Comparison of ENCODE assay signal across 1 cellular context in genomic region chr1:61053712-61054608, GRCh38.
TF ChIP-seq lines count a peak whose summit lies in the region.

No MANE protein-coding gene starts in this region.

TF ChIP-seq in HepG2, 621 proteins besides CTCF, POLR2A, EP300 and RAD21 (continued from another document and continues in another):
- no peak for TF ChIP-seq ZNF138 (CRISPR knock-in tag; IDR thresholded peaks at IDR 0.05; ENCODE audit: low read depth)
- peak; percentile 50 for TF ChIP-seq RBM39 (IDR thresholded peaks at IDR 0.05; ENCODE audit: low read depth, low read length, poor library complexity, severe bottlenecking)
- TF ChIP-seq SOX6 (IDR thresholded peaks at IDR 0.05) = no peak
- TF ChIP-seq SOX6 (CRISPR knock-in tag; IDR thresholded peaks at IDR 0.05) = peak; percentile 64
- TF ChIP-seq BORCS8-MEF2B (CRISPR knock-in tag; IDR thresholded peaks at IDR 0.05) = no peak
- no peak for TF ChIP-seq ZIK1 (CRISPR knock-in tag; IDR thresholded peaks at IDR 0.05; ENCODE audit: borderline replicate concordance, low read depth)
- no peak for TF ChIP-seq POLR2AphosphoS2 (IDR thresholded peaks at IDR 0.05; ENCODE audit: low read depth, low read length)
- no peak for TF ChIP-seq MNT (IDR thresholded peaks at IDR 0.05)
- no peak for TF ChIP-seq PREB (CRISPR knock-in tag; IDR thresholded peaks at IDR 0.05)
- no peak for TF ChIP-seq NBN (conservative IDR thresholded peaks at IDR 0.05)
- TF ChIP-seq TARDBP (CRISPR knock-in tag; IDR thresholded peaks at IDR 0.05) = no peak
- no peak for TF ChIP-seq BCLAF1 (IDR thresholded peaks at IDR 0.05)
- no peak for TF ChIP-seq ZXDC (CRISPR knock-in tag; IDR thresholded peaks at IDR 0.05)
- peak; percentile 69; the same call in 1 of the 2 replicates for TF ChIP-seq ZFP91 (CRISPR knock-in tag; IDR thresholded peaks at IDR 0.05; ENCODE audit: borderline replicate concordance)
- TF ChIP-seq ZFX (CRISPR knock-in tag; IDR thresholded peaks at IDR 0.05; ENCODE audit: low read depth) = 0 out of 2 replicates have a peak, but pooled peaks have one; percentile 18
- TF ChIP-seq KDM3A (CRISPR knock-in tag; IDR thresholded peaks at IDR 0.05; ENCODE audit: low read depth) = peak; percentile 60; the same call in 1 of the 2 replicates
- no peak for TF ChIP-seq REST (IDR thresholded peaks at IDR 0.05; ENCODE audit: borderline replicate concordance in 1 of 2, low read depth in 1 of 2, low read length in 2 of 2)
- 0 out of 2 replicates have a peak, but pooled peaks have one; percentile 24 for TF ChIP-seq ZMYM4 (CRISPR knock-in tag; IDR thresholded peaks at IDR 0.05)
- 0 out of 2 replicates have a peak, but pooled peaks have one; percentile 21 for TF ChIP-seq MYPOP (CRISPR knock-in tag; IDR thresholded peaks at IDR 0.05)
- no peak for TF ChIP-seq ADNP (CRISPR knock-in tag; IDR thresholded peaks at IDR 0.05)
- TF ChIP-seq TIGD3 (CRISPR knock-in tag; IDR thresholded peaks at IDR 0.05; ENCODE audit: borderline replicate concordance) = no peak
- TF ChIP-seq ZNF883 (CRISPR knock-in tag; IDR thresholded peaks at IDR 0.05; ENCODE audit: not compliant biosample characterization) = no peak
- TF ChIP-seq ONECUT2 (CRISPR knock-in tag; IDR thresholded peaks at IDR 0.05) = no peak
- no peak for TF ChIP-seq SOX13 (IDR thresholded peaks at IDR 0.05)
- TF ChIP-seq SOX13 (CRISPR knock-in tag; conservative IDR thresholded peaks at IDR 0.05 in 1 of 2, IDR thresholded peaks at IDR 0.05 in 1 of 2) = peak in 1 of 2 experiments; percentile 29; a peak in 1 of 4 replicates
- TF ChIP-seq ZBTB4 (CRISPR knock-in tag; IDR thresholded peaks at IDR 0.05; ENCODE audit: borderline replicate concordance) = no peak
- no peak for TF ChIP-seq SRY (CRISPR knock-in tag; IDR thresholded peaks at IDR 0.05)
- no peak for TF ChIP-seq ZNF101 (CRISPR knock-in tag; IDR thresholded peaks at IDR 0.05; ENCODE audit: borderline replicate concordance, low read depth)
- peak; percentile 67; the same call in 1 of the 2 replicates for TF ChIP-seq ZBTB7B (CRISPR knock-in tag; IDR thresholded peaks at IDR 0.05)
- 0 out of 2 replicates have a peak, but pooled peaks have one; percentile 17 for TF ChIP-seq MED1 (CRISPR knock-in tag; IDR thresholded peaks at IDR 0.05)
- TF ChIP-seq ZNF576 (CRISPR knock-in tag; IDR thresholded peaks at IDR 0.05) = no peak
- peak; percentile 19; the same call in 1 of the 2 replicates for TF ChIP-seq ZNF580 (CRISPR knock-in tag; IDR thresholded peaks at IDR 0.05; ENCODE audit: borderline replicate concordance, low read depth)
- peak; percentile 73; the same call in 1 of the 2 replicates for TF ChIP-seq KMT2A (CRISPR knock-in tag; IDR thresholded peaks at IDR 0.05)
- TF ChIP-seq GABPB1 (CRISPR knock-in tag; IDR thresholded peaks at IDR 0.05) = peak; percentile 55; the same call in 1 of the 2 replicates
- TF ChIP-seq KDM2A (CRISPR knock-in tag; IDR thresholded peaks at IDR 0.05; ENCODE audit: borderline replicate concordance, low read depth) = 0 out of 2 replicates have a peak, but pooled peaks have one; percentile 49
- TF ChIP-seq HDAC1 (CRISPR knock-in tag; IDR thresholded peaks at IDR 0.05) = peak; percentile 34; the same call in 1 of the 2 replicates
- no peak for TF ChIP-seq NR2F6 (IDR thresholded peaks at IDR 0.05)
- peak; percentile 61; the same call in 1 of the 2 replicates for TF ChIP-seq NR2F6 (CRISPR knock-in tag; IDR thresholded peaks at IDR 0.05)
